Comparison of ENCODE assay signal across 18 cellular contexts in the genomic region with DNA sequence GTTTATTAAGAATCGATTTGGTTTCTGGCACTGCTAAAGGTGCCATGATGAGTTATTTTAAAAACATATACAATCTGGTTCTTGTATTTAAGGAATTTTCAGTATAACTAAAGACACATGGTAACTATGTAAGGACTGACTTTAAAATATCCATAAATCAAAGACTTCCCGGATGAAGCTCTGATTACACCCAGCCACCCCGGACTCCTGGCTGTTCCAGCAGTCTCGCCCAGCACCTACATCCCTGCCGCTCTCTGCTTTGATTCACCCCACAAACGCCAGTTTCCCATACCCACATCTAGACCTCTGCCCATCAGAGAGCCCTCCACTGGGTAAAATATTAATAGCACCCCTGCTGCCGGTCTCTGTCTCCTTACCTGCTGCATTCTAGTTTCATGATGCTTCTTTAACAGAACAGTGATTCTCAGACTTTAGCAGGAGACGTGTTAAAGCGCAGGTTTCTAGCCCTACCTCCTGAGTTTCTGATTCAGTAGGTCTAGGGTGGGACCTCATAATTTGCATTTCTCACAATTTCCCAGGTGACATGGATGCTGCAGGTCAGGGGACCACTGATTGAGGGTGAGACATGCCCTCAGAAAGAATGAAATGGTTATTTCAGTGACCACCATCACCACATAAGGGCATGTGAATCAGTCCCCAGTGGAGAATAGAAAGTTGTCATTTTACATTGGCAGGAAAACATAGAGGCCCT.
DNase-seq lines count a peak whose midpoint lies in the region; ATAC-seq, FAIRE-seq and TF ChIP-seq lines count a peak whose summit lies in the region.
"Had no signal": no experiment of that assay in that cellular context is flagged by ENCODE, and none has a peak within 500 bp of the region (broad histone marks: within the 10 kb centered on the region; RNA-seq: fewer than 3 reads in every experiment).

No MANE protein-coding gene starts in this region.

- H3K79me2 ChIP-seq in GM12878 (ENCODE audit: control insufficient read depth, insufficient read depth, low read length) = no peaks in the 10 kb centered on the region

- peak; percentile 49 for DNase-seq in GM12878 (ENCODE audit: low read depth, low spot score)
- no peak for DNase-seq in lower lobe of right lung
- no peak for DNase-seq in HT-29 (ENCODE audit: low spot score)
- DNase-seq in ascending aorta (ENCODE audit: low spot score in 2 of 2) = no peak
- DNase-seq: activated CD8-positive, alpha-beta memory T cell treated with anti-CD3 and anti-CD28 coated beads for 24 hours; activated gamma-delta T cell; COR-L47; GM23248; kidney glomerular epithelial cell; NCI-H1092 treated with DMSO at 0.1 percent for 48 hours; Right ventricle myocardium superior; spleen had no signal

- no peak overlapping the region for H3K4me2 ChIP-seq in GM12878 (ENCODE audit: control insufficient read depth, insufficient read depth)

- H3K4me1 ChIP-seq in GM12878 (ENCODE audit: control insufficient read depth, insufficient read depth, low read length) (no peaks in the 10 kb centered on the region), lower lobe of right lung (no peaks in the 10 kb centered on the region), ascending aorta (no peaks in the 10 kb centered on the region)
- H3K4me1 ChIP-seq: esophagus muscularis mucosa, parathyroid adenoma, spleen had no signal

- RAD21 ChIA-PET in GM12878 (lab: Charles Lee; ENCODE audit: unreplicated experiment) = interaction anchor here (1.2 kb wide), 2 partner anchors 11 to 12 kb away, joined by 3 to 5 read pairs; no protein-coding TSS in a partner anchor

- ATAC-seq in GM18867 (IDR thresholded peaks at IDR 0.05; ENCODE audit: unreplicated experiment) (peak; percentile 87), GM21576 (IDR thresholded peaks at IDR 0.05; ENCODE audit: unreplicated experiment) (peak; percentile 61), HG03095 (IDR thresholded peaks at IDR 0.05; ENCODE audit: unreplicated experiment) (peak; percentile 62), GM12878 (peak; percentile 78), GM18517 (IDR thresholded peaks at IDR 0.05; ENCODE audit: unreplicated experiment) (no peak), lower lobe of right lung (no peak)

- TF ChIP-seq CTCF in GM12878 (IDR thresholded peaks at IDR 0.05 in 2 of 3, conservative IDR thresholded peaks at IDR 0.05 in 1 of 3; ENCODE audit: control insufficient read depth in 2 of 3, extremely low read depth in 1 of 3, insufficient read depth in 1 of 3, low read depth in 3 of 3, low read length in 3 of 3) (0 out of 6 replicates have a peak, but pooled peaks of 1 of the 3 experiments have one; percentile 7), lower lobe of right lung (IDR thresholded peaks at IDR 0.05) (no peak), ascending aorta (IDR thresholded peaks at IDR 0.05) (no peak)

- H2AFZ ChIP-seq in GM12878 (ENCODE audit: control insufficient read depth, low read depth, low read length) = no peak overlapping the region
- H2AFZ ChIP-seq: GM23248, parathyroid adenoma had no signal

- no peak for TF ChIP-seq POLR2A in GM12878 (IDR thresholded peaks at IDR 0.05; ENCODE audit: low read depth, low read length)

- H3K27ac ChIP-seq in GM12878 (ENCODE audit: control insufficient read depth, insufficient read depth) = no peak overlapping the region
- H3K27ac ChIP-seq in lower lobe of right lung = no peak overlapping the region
- H3K27ac ChIP-seq in ascending aorta = no peak overlapping the region
- H3K27ac ChIP-seq: esophagus muscularis mucosa, GM23248, parathyroid adenoma, spleen had no signal

- FAIRE-seq in GM12878 (lab: Jason Lieb, UNC) = no peak

- WGBS in GM12878 (ENCODE audit: insufficient coverage, insufficient replicate concordance, low lambda C conversion rate, missing lambda C conversion rate) = 46% methylated on average over 9 of the region's 9 CpGs

- TF ChIP-seq EP300 in GM12878 (IDR thresholded peaks at IDR 0.05; ENCODE audit: borderline replicate concordance in 1 of 2, control insufficient read depth in 1 of 2, low read depth in 2 of 2, low read length in 2 of 2) = peak in 1 of 2 experiments; percentile 52; a peak in 1 of 4 replicates

- H3K4me3 ChIP-seq in GM12878 = no peak overlapping the region
- no peak overlapping the region for H3K4me3 ChIP-seq in lower lobe of right lung
- H3K4me3 ChIP-seq in ascending aorta = no peak overlapping the region
- H3K4me3 ChIP-seq: esophagus muscularis mucosa, GM23248, spleen had no signal

- H3K27me3 ChIP-seq in GM12878 (replicated peaks in 1 of 2; ENCODE audit: control insufficient read depth in 2 of 2, insufficient read depth in 2 of 2, low read length in 1 of 2) (no peaks in the 10 kb centered on the region), lower lobe of right lung (ENCODE audit: low read depth) (no peaks in the 10 kb centered on the region), ascending aorta (no peaks in the 10 kb centered on the region)
- H3K27me3 ChIP-seq: esophagus muscularis mucosa, spleen had no signal

- intact Hi-C loops in GM12878 (cut with micrococcal nuclease; ENCODE audit: unreplicated experiment) = no loop called here
- intact Hi-C loops in lower lobe of right lung (cut with DNase I) = no loop called here
- intact Hi-C loops in ascending aorta (cut with DNase I) = loop anchor here (5.0 kb wide), 1 partner anchor 33 kb away; no protein-coding TSS in a partner anchor

- in situ Hi-C loops in GM12878 (cut with MboI) = no loop called here

- CTCF ChIA-PET in GM12878 (lab: Yijun Ruan, JAX) = interaction anchor here (0.7 to 1.4 kb wide), 2 partner anchors 11 to 71 kb away, joined by 3 to 5 read pairs; no protein-coding TSS in a partner anchor

- POLR2A ChIA-PET in GM12878 (lab: Charles Lee) = interaction anchor here (0.5 kb wide), 1 partner anchor 35 kb away, joined by 5 read pairs; no protein-coding TSS in a partner anchor

- no peaks in the 10 kb centered on the region for H4K20me1 ChIP-seq in GM12878 (ENCODE audit: control insufficient read depth, insufficient read depth)

- SMC1A ChIA-PET in GM12878 (lab: Charles Lee; ENCODE audit: uncharacterized antibody, unreplicated experiment) = interaction anchor here (0.8 to 1.7 kb wide), 5 partner anchors 12 to 89 kb away, joined by 3 to 7 read pairs (median 5); no protein-coding TSS in a partner anchor

- no peaks in the 10 kb centered on the region for H3K36me3 ChIP-seq in GM12878 (ENCODE audit: control insufficient read depth in 2 of 2, insufficient read depth in 2 of 2, low read length in 1 of 2)
- H3K36me3 ChIP-seq in lower lobe of right lung = no peaks in the 10 kb centered on the region
- no peaks in the 10 kb centered on the region for H3K36me3 ChIP-seq in ascending aorta
- H3K36me3 ChIP-seq: spleen had no signal

- no peak for TF ChIP-seq RAD21 in GM12878 (IDR thresholded peaks at IDR 0.05; ENCODE audit: insufficient read depth, low read depth, low read length)

- H3K9me3 ChIP-seq in GM12878 (replicated peaks; ENCODE audit: control insufficient read depth, insufficient read depth, low read length) = no peaks in the 10 kb centered on the region; the same call in 2 of the 3 replicates
- H3K9me3 ChIP-seq in lower lobe of right lung = no peaks in the 10 kb centered on the region
- no peaks in the 10 kb centered on the region for H3K9me3 ChIP-seq in ascending aorta
- H3K9me3 ChIP-seq: esophagus muscularis mucosa, spleen had no signal

- BruUV-seq in GM12878 (replicated peaks; lab: Mats Ljungman, UMichigan) = no TSS peak

- no peak overlapping the region for H3K9ac ChIP-seq in GM12878 (ENCODE audit: control insufficient read depth, insufficient read depth, low read length)
- H3K9ac ChIP-seq: GM23248, parathyroid adenoma had no signal

TF ChIP-seq in GM12878, 131 proteins besides CTCF, POLR2A, EP300 and RAD21 (continues in another document):
- TF ChIP-seq IKZF1 (conservative IDR thresholded peaks at IDR 0.05) (0 out of 2 replicates have a peak, but pooled peaks have one; percentile 25), ZNF384 (IDR thresholded peaks at IDR 0.05; ENCODE audit: borderline replicate concordance, low read depth, low read length) (no peak), ATF7 (IDR thresholded peaks at IDR 0.05; ENCODE audit: low read depth) (peak; percentile 48), SMARCA5 (IDR thresholded peaks at IDR 0.05) (no peak), NFYA (IDR thresholded peaks at IDR 0.05; ENCODE audit: borderline replicate concordance, low read depth, low read length) (no peak), POU2F2 (IDR thresholded peaks at IDR 0.05; ENCODE audit: borderline replicate concordance, low read depth, low read length) (peak; percentile 16; the same call in 1 of the 3 replicates), BHLHE40 (IDR thresholded peaks at IDR 0.05; ENCODE audit: borderline replicate concordance in 1 of 2, low read depth in 2 of 2, low read length in 1 of 2) (peak; percentile 42 to 63; a peak in 2 of 4 replicates), SUPT20H (IDR thresholded peaks at IDR 0.05; ENCODE audit: borderline replicate concordance, control insufficient read depth, low read depth, low read length) (no peak), SIX5 (IDR thresholded peaks at IDR 0.05; ENCODE audit: low read depth, low read length, severe bottlenecking) (no peak), STAT1 (conservative IDR thresholded peaks at IDR 0.05) (no peak), SMAD1 (IDR thresholded peaks at IDR 0.05; ENCODE audit: low read depth, partially characterized antibody) (no peak)
- TF ChIP-seq, protein P1, sequence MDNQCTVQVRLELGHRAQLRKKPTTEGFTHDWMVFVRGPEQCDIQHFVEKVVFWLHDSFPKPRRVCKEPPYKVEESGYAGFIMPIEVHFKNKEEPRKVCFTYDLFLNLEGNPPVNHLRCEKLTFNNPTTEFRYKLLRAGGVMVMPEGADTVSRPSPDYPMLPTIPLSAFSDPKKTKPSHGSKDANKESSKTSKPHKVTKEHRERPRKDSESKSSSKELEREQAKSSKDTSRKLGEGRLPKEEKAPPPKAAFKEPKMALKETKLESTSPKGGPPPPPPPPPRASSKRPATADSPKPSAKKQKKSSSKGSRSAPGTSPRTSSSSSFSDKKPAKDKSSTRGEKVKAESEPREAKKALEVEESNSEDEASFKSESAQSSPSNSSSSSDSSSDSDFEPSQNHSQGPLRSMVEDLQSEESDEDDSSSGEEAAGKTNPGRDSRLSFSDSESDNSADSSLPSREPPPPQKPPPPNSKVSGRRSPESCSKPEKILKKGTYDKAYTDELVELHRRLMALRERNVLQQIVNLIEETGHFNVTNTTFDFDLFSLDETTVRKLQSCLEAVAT (IDR thresholded peaks at IDR 0.05) = peak; percentile 43; the same call in 1 of the 2 replicates

Comparison
In these comparisons a context has a peak if more than half of its experiments do, and no peak if none do; other contexts are left out.
1. ATAC-seq: peak in GM18867 (single experiment), GM21576 (single experiment), HG03095 (single experiment) and GM12878 (single experiment); none in GM18517 (single experiment) and lower lobe of right lung (0 of 2).